4 cellular contexts compared by ENCODE assay signal in the genomic region with DNA sequence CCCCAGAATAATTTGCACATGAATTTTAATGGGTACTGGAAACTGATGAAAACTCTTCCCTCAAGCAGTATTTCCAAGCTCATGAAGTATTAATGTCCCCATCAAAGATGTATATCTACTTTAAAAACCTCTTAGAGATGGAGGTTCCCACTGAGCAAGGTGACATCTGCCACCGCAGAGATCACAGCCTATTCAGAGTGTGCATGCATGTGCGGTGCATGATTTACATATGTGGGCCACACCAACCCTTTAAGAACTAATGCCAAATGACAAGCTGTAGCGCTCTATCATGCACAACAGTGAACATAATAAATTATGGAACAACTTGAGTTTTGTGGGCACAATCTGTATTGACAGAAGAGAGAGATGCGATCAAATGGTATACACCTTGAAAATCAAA.
"Had no signal": no experiment of that assay in that cellular context is flagged by ENCODE, and none has a peak within 500 bp of the region (broad histone marks: within the 10 kb centered on the region; RNA-seq: fewer than 3 reads in every experiment).

No MANE protein-coding gene starts in this region.

- H3K9me3 Mint-ChIP-seq: H9 had no signal

- H2AFZ ChIP-seq: GM23248 had no signal

- H3K4me3 ChIP-seq: GM23248, K562 had no signal

- H3K4me3 Mint-ChIP-seq: H9 had no signal

- H3K9ac ChIP-seq: GM23248 had no signal

- DNase-seq: GM23248, H9, IMR-90 had no signal

- H3K27ac ChIP-seq: GM23248 had no signal

- H3K27ac Mint-ChIP-seq: H9 had no signal
